In the genomic region with DNA sequence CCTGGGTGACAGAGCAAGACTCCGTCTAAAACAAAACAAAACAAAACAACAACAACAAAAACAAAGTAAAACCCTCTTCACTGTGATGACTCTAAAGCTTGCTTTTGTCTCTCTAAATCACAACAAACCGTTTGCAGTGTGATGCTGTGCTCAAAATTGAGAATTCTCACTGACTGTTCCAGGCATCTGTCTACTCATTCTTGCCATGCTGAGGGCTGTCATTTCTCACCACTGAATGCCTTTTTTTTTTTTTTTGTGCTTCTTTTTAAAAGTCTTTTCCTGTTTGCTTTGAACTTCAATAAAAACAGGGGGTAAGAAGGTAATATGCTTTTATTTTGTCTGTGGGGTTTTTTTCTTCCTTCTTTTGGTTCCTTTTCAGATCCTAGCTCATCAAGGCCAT, we compare ENCODE assay signal across 9 cellular contexts. TPM values are rescaled to one million over a fixed set of nuclear protein-coding genes. Genes with fewer than 3 reads are reported as not detected.
DNase-seq lines count a peak whose midpoint lies in the region; ATAC-seq and TF ChIP-seq lines count a peak whose summit lies in the region.
"Had no signal": no experiment of that assay in that cellular context is flagged by ENCODE, and none has a peak within 500 bp of the region (broad histone marks: within the 10 kb centered on the region; RNA-seq: fewer than 3 reads in every experiment).

No MANE protein-coding gene starts in this region.

- peaks cover 3% of the 10 kb centered on the region for H3K36me3 ChIP-seq in rectal smooth muscle tissue (ENCODE audit: control insufficient read depth, insufficient read depth, low read length)

- DNase-seq in dedifferentiated amniotic fluid mesenchymal stem cell (ENCODE audit: extremely low spot score) = no peak
- DNase-seq in GM20000 (ENCODE audit: low spot score) = no peak
- no peak for DNase-seq in 8988T
- DNase-seq: NCI-H1417 treated with DMSO at 0.1 percent for 48 hours had no signal

- H3K4me1 ChIP-seq in rectal smooth muscle tissue (ENCODE audit: control insufficient read depth, insufficient read depth, low read length) = peaks cover 9% of the 10 kb centered on the region

- peak overlapping the region; percentile 46 for H3K4me3 ChIP-seq in rectal smooth muscle tissue (ENCODE audit: low read length)

- ATAC-seq in GM18520 (IDR thresholded peaks at IDR 0.05; ENCODE audit: unreplicated experiment) (peak; percentile 36), HG03432 (IDR thresholded peaks at IDR 0.05; ENCODE audit: unreplicated experiment) (peak; percentile 39), GM21528 (IDR thresholded peaks at IDR 0.05; ENCODE audit: low FRiP score, unreplicated experiment) (no peak)

- no peaks in the 10 kb centered on the region for H3K36me3 Mint-ChIP-seq in brain

- H3K27ac ChIP-seq in rectal smooth muscle tissue (ENCODE audit: low read depth, low read length) = peak overlapping the region; percentile 29

- H3K27me3 Mint-ChIP-seq in brain = no peaks in the 10 kb centered on the region

- peaks cover 22% of the 10 kb centered on the region for H3K4me1 Mint-ChIP-seq in brain

- TF ChIP-seq CTCF in brain (conservative IDR thresholded peaks at IDR 0.05) (no peak), GM20000 (IDR thresholded peaks at IDR 0.05; ENCODE audit: extremely low read depth, missing control alignments) (no peak)

- H3K9me3 Mint-ChIP-seq in brain = no peaks in the 10 kb centered on the region

- H3K27me3 ChIP-seq in rectal smooth muscle tissue (ENCODE audit: control insufficient read depth, insufficient read depth, low read length) = no peaks in the 10 kb centered on the region

- no peak overlapping the region for H3K9ac ChIP-seq in rectal smooth muscle tissue (ENCODE audit: low read length)

- peak overlapping the region in 3 of 5 experiments; percentile 12 to 80 (median 50) for H3K27ac Mint-ChIP-seq in brain

- H3K4me3 Mint-ChIP-seq in brain = peak overlapping the region in 3 of 5 experiments; percentile 10 to 62 (median 33)

RNA-seq across cellular contexts. Expression of a gene that starts 10.4 kb away (rescaled TPM):
- polyA plus RNA-seq in brain (ENCODE audit: insufficient read depth, low read depth, low replicate concordance) = 1.8 TPM

RNA-seq across cellular contexts. Expression of a gene that starts 48.5 kb away (rescaled TPM):
- polyA plus RNA-seq in brain (ENCODE audit: insufficient read depth, low read depth, low replicate concordance) = 65.7 TPM
